24 cellular contexts compared by ENCODE assay signal in the genomic region with DNA sequence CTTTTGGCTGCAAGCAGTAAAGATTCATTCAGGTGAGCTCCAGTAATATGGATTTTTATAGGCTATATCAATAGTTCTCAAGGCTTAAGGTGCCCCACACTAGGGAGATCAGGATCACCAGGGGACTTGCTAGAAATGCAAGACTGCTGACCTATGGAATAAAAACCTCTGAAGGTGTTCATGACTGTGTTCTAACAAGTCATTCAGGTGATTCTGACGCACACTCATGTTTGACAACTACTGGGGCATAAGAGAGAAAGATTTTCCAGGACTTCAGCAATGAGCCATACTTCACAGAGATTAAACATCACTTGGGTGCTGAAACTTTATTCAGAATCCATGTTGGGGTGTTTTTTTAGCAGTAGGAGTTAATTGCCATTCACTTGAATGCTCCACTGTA.
"Had no signal": no experiment of that assay in that cellular context is flagged by ENCODE, and none has a peak within 500 bp of the region (broad histone marks: within the 10 kb centered on the region; RNA-seq: fewer than 3 reads in every experiment).

No MANE protein-coding gene starts in this region.

- H3K9me3 Mint-ChIP-seq: mesothelial cell of epicardium had no signal

- DNase-seq: dermis blood vessel endothelial cell; dorsolateral prefrontal cortex; effector CD4-positive, alpha-beta T cell; effector memory CD4-positive, alpha-beta T cell; erythroblast; esophagus squamous epithelium; foreskin fibroblast; heart left ventricle; hypothalamus; immature natural killer cell; islet precursor cell; kidney; kidney glomerular epithelial cell; left cardiac atrium; left lung; left ventricle myocardium superior; lower lobe of right lung; mesenchymal stem cell had no signal

- H3K9me3 ChIP-seq: esophagus squamous epithelium, gastroesophageal sphincter, left lung, lower lobe of right lung had no signal

- H3K27me3 ChIP-seq: esophagus squamous epithelium, gastroesophageal sphincter, hepatocyte, left lung had no signal

- H3K36me3 Mint-ChIP-seq: immature natural killer cell, mesothelial cell of epicardium had no signal

- H3K36me3 ChIP-seq: esophagus squamous epithelium, gastroesophageal sphincter, heart left ventricle, left lung, lower lobe of right lung had no signal

- H3K4me3 Mint-ChIP-seq: mesothelial cell of epicardium had no signal

- H3K4me3 ChIP-seq: coronary artery, dorsolateral prefrontal cortex, esophagus squamous epithelium, gastroesophageal sphincter, heart left ventricle, hepatocyte, left lung, lower lobe of right lung had no signal

- H3K4me1 ChIP-seq: esophagus squamous epithelium, gastroesophageal sphincter had no signal

- ATAC-seq: esophagus mucosa, gastroesophageal sphincter, heart left ventricle, left cardiac atrium, left lung, left ventricle myocardium superior, lower lobe of right lung had no signal

- H3K27ac ChIP-seq: coronary artery, dorsolateral prefrontal cortex, epithelial cell of prostate, esophagus squamous epithelium, gastroesophageal sphincter, heart left ventricle, hepatocyte, lower lobe of right lung had no signal

- H3K4me2 ChIP-seq: hepatocyte had no signal

- H3K27ac Mint-ChIP-seq: mesothelial cell of epicardium had no signal
